In genomic region chr3:114179575-114179974, GRCh38 we compare ENCODE assay signal across 1 cellular context.
TF ChIP-seq lines count a peak whose summit lies in the region.

No MANE protein-coding gene starts in this region.

TF ChIP-seq in H1, 55 proteins besides CTCF, POLR2A, EP300 and RAD21 (continued from another document):
- no peak for TF ChIP-seq MAX (IDR thresholded peaks at IDR 0.05)
- no peak for TF ChIP-seq USF2 (IDR thresholded peaks at IDR 0.05; ENCODE audit: low read length)
- TF ChIP-seq SP1 (IDR thresholded peaks at IDR 0.05; ENCODE audit: low read depth, low read length) = no peak
- TF ChIP-seq ZNF274 (IDR thresholded peaks at IDR 0.05; ENCODE audit: borderline replicate concordance, extremely low read depth, low read length) = no peak
- no peak for TF ChIP-seq SP4 (IDR thresholded peaks at IDR 0.05; ENCODE audit: low read length)
- TF ChIP-seq PHF8 (conservative IDR thresholded peaks at IDR 0.05; ENCODE audit: low read depth, low read length) = no peak
- no peak for TF ChIP-seq FOSL1 (IDR thresholded peaks at IDR 0.05; ENCODE audit: insufficient read depth, low read depth, low read length)
